In genomic region chr10:111565542-111565941, GRCh38 we compare ENCODE assay signal across 2 cellular contexts.
TF ChIP-seq lines count a peak whose summit lies in the region.

No MANE protein-coding gene starts in this region.

TF ChIP-seq in GM23338, 12 proteins besides CTCF, POLR2A, EP300 and RAD21:
- TF ChIP-seq STAT1 (IDR thresholded peaks at IDR 0.05; ENCODE audit: unreplicated experiment) (no peak), EZH2 (IDR thresholded peaks at IDR 0.05; ENCODE audit: low read depth, unreplicated experiment) (no peak), REST (IDR thresholded peaks at IDR 0.05; ENCODE audit: unreplicated experiment) (no peak), ZNF114 (CRISPR knock-in tag; IDR thresholded peaks at IDR 0.05) (no peak), CREB1 (CRISPR knock-in tag; IDR thresholded peaks at IDR 0.05; ENCODE audit: low read depth) (no peak), ZNF462 (CRISPR knock-in tag; IDR thresholded peaks at IDR 0.05) (no peak), NANOG (IDR thresholded peaks at IDR 0.05; ENCODE audit: borderline replicate concordance) (no peak)

TF ChIP-seq in H1, 55 proteins besides CTCF, POLR2A, EP300 and RAD21:
- TF ChIP-seq NRF1 (IDR thresholded peaks at IDR 0.05; ENCODE audit: low read depth, low read length) (no peak), SIRT6 (IDR thresholded peaks at IDR 0.05; ENCODE audit: low read length) (no peak), TEAD4 (IDR thresholded peaks at IDR 0.05; ENCODE audit: low read depth, low read length) (no peak), ATF2 (IDR thresholded peaks at IDR 0.05; ENCODE audit: low read length) (no peak), CTBP2 (IDR thresholded peaks at IDR 0.05; ENCODE audit: borderline replicate concordance, insufficient read depth, insufficient read length, low read length) (no peak), TCF12 (IDR thresholded peaks at IDR 0.05; ENCODE audit: low read depth, low read length) (no peak), CBX5 (IDR thresholded peaks at IDR 0.05; ENCODE audit: low read depth, low read length) (no peak), SIX5 (IDR thresholded peaks at IDR 0.05; ENCODE audit: low read depth, low read length) (no peak), ATF3 (IDR thresholded peaks at IDR 0.05; ENCODE audit: insufficient read depth, low read depth, low read length) (no peak), CBX8 (IDR thresholded peaks at IDR 0.05; ENCODE audit: borderline replicate concordance, low read depth, low read length) (no peak), RFX5 (IDR thresholded peaks at IDR 0.05; ENCODE audit: borderline replicate concordance, low read depth, low read length) (no peak), RXRA (IDR thresholded peaks at IDR 0.05; ENCODE audit: insufficient read depth, low read depth, low read length) (no peak), GTF2F1 (IDR thresholded peaks at IDR 0.05; ENCODE audit: borderline replicate concordance, low read depth, low read length) (no peak)
